ENCODE assay signal across 7 cellular contexts in genomic region chr4:55398966-55399365, GRCh38. TPM values are rescaled to one million over a fixed set of nuclear protein-coding genes. Genes with fewer than 3 reads are reported as not detected.
A peak's percentile ranks its signal among the peaks of the same experiment; 100 is the strongest.
DNase-seq lines count a peak whose midpoint lies in the region; TF ChIP-seq lines count a peak whose summit lies in the region.

No MANE protein-coding gene starts in this region.

- H3K79me2 ChIP-seq in fibroblast of lung (ENCODE audit: control insufficient read depth, insufficient read depth, low read length) = peaks cover 71% of the 10 kb centered on the region
- H3K79me2 ChIP-seq in smooth muscle cell (ENCODE audit: low read depth) = peaks cover 79% of the 10 kb centered on the region

- H3K4me1 ChIP-seq in HEK293 (ENCODE audit: control insufficient read depth, insufficient read depth, low read length) = no peaks in the 10 kb centered on the region
- peaks cover 7% of the 10 kb centered on the region for H3K4me1 ChIP-seq in fibroblast of lung (ENCODE audit: control insufficient read depth, extremely low read depth, insufficient read depth, low read length)
- peaks cover 27% of the 10 kb centered on the region for H3K4me1 ChIP-seq in smooth muscle cell (ENCODE audit: low read depth)

- H3K27ac ChIP-seq in HEK293 (ENCODE audit: extremely low read depth, low read depth, low read length) (no peak overlapping the region), RWPE1 (peak overlapping the region; percentile 59), fibroblast of lung (ENCODE audit: insufficient read depth, low read length) (peak overlapping the region; percentile 96), smooth muscle cell (ENCODE audit: low read depth) (peak overlapping the region; percentile 96)

- H3K4me2 ChIP-seq in fibroblast of lung (ENCODE audit: extremely low read depth, insufficient read depth, low read length) = peak overlapping the region; percentile 77
- peak overlapping the region; percentile 97 for H3K4me2 ChIP-seq in smooth muscle cell

- DNase-seq in RWPE1 (ENCODE audit: low spot score) (no peak), fibroblast of lung (ENCODE audit: low read depth in 2 of 2) (peak in 1 of 2 donors; percentile 46), smooth muscle cell (lab: John Stamatoyannopoulos, UW; ENCODE audit: unreplicated experiment) (no peak), ureter (ENCODE audit: low spot score) (no peak), inferior parietal cortex (ENCODE audit: extremely low spot score) (no peak), glomerular visceral epithelial cell (ENCODE audit: extremely low spot score) (no peak)

- H3F3A ChIP-seq in smooth muscle cell (ENCODE audit: low read depth) = peaks cover 27% of the 10 kb centered on the region

- TF ChIP-seq CTCF in HEK293 (tag by site-specific recombination; IDR thresholded peaks at IDR 0.05) (no peak), RWPE1 (conservative IDR thresholded peaks at IDR 0.05; ENCODE audit: low read depth) (no peak), fibroblast of lung (conservative IDR thresholded peaks at IDR 0.05 in 1 of 2, IDR thresholded peaks at IDR 0.05 in 1 of 2; ENCODE audit: low read depth in 1 of 2, low read length in 2 of 2) (no peak), smooth muscle cell (IDR thresholded peaks at IDR 0.05; ENCODE audit: borderline replicate concordance, insufficient read depth, poor library complexity, severe bottlenecking) (no peak)

- WGBS in smooth muscle cell (ENCODE audit: low lambda C conversion rate) = 42% methylated on average over 3 of the region's 3 CpGs

- H3K4me3 ChIP-seq in HEK293 (ENCODE audit: low read depth, low read length) (peak overlapping the region; percentile 14), fibroblast of lung (replicated peaks in 1 of 4; ENCODE audit: control extremely low read depth in 1 of 4, insufficient read depth in 1 of 4, low read depth in 3 of 4, low read length in 4 of 4) (peak overlapping the region; percentile 60 to 98 (median 90)), smooth muscle cell (peak overlapping the region; percentile 92)

- H3K9ac ChIP-seq in fibroblast of lung (ENCODE audit: insufficient read depth, low read length) = peak overlapping the region; percentile 45
- H3K9ac ChIP-seq in smooth muscle cell (ENCODE audit: low read depth) = peak overlapping the region; percentile 94

- peaks cover 0 to 32% of the 10 kb centered on the region in 2 experiments; a peak in 2 of 3 replicates for H3K36me3 ChIP-seq in HEK293 (ENCODE audit: control insufficient read depth in 2 of 2, insufficient read depth in 1 of 2, low read length in 2 of 2)
- peaks cover 6% of the 10 kb centered on the region for H3K36me3 ChIP-seq in fibroblast of lung (ENCODE audit: control insufficient read depth, insufficient read depth, low read length)
- peaks cover 4% of the 10 kb centered on the region for H3K36me3 ChIP-seq in smooth muscle cell (ENCODE audit: low read depth)

- no peak overlapping the region for H2AFZ ChIP-seq in fibroblast of lung (ENCODE audit: low read length)
- no peak overlapping the region for H2AFZ ChIP-seq in smooth muscle cell (ENCODE audit: low read depth)

- H4K20me1 ChIP-seq in fibroblast of lung (ENCODE audit: control insufficient read depth, extremely low read depth, insufficient read depth, low read length) (peaks cover 2% of the 10 kb centered on the region), smooth muscle cell (ENCODE audit: low read depth) (peaks cover 74% of the 10 kb centered on the region)

- CTCF ChIA-PET in HEK293 (lab: Yijun Ruan, JAX) = no interaction called here
- CTCF ChIA-PET in RWPE1 (lab: Yijun Ruan, JAX) = interaction anchor here (0.6 to 4.1 kb wide), 3 partner anchors 45 to 125 kb away, joined by 3 to 21 read pairs (median 5); partner anchors contain the start of gene SRD5A3

- H3K27me3 ChIP-seq in fibroblast of lung (ENCODE audit: control insufficient read depth, insufficient read depth, low read length) = no peaks in the 10 kb centered on the region
- H3K27me3 ChIP-seq in smooth muscle cell (ENCODE audit: low read depth) = no peaks in the 10 kb centered on the region

- POLR2A ChIA-PET in HEK293 (lab: Yijun Ruan, JAX) = interaction anchor here (0.7 kb wide), 1 partner anchor 800 kb away, joined by 4 read pairs; no protein-coding TSS in a partner anchor
- POLR2A ChIA-PET in RWPE1 (lab: Yijun Ruan, JAX; ENCODE audit: low non-redundant PET) = no interaction called here

- no peaks in the 10 kb centered on the region for H3K9me3 ChIP-seq in HEK293 (ENCODE audit: control insufficient read depth, insufficient read depth, low read depth, low read length)
- no peaks in the 10 kb centered on the region for H3K9me3 ChIP-seq in fibroblast of lung (ENCODE audit: control insufficient read depth, insufficient read depth, low read depth, low read length)
- H3K9me3 ChIP-seq in smooth muscle cell (replicated peaks; ENCODE audit: low read depth) = no peaks in the 10 kb centered on the region

TF ChIP-seq in HEK293, 187 proteins besides CTCF, POLR2A, EP300 and RAD21 (continues in another document):
- TF ChIP-seq BCL11B (tag by site-specific recombination; IDR thresholded peaks at IDR 0.05; ENCODE audit: low read depth) = no peak
- TF ChIP-seq PRDM10 (tag by site-specific recombination; IDR thresholded peaks at IDR 0.05) = no peak
- no peak for TF ChIP-seq ZNF391 (tag by site-specific recombination; IDR thresholded peaks at IDR 0.05; ENCODE audit: borderline replicate concordance, low read depth)
- no peak for TF ChIP-seq ZNF248 (tag by site-specific recombination; IDR thresholded peaks at IDR 0.05)
- TF ChIP-seq ZNF266 (tag by site-specific recombination; IDR thresholded peaks at IDR 0.05; ENCODE audit: low read depth) = no peak
- TF ChIP-seq ZSCAN23 (tag by site-specific recombination; IDR thresholded peaks at IDR 0.05) = no peak
- no peak for TF ChIP-seq GFI1B (tag by site-specific recombination; IDR thresholded peaks at IDR 0.05)
- no peak for TF ChIP-seq ZNF398 (tag by site-specific recombination; IDR thresholded peaks at IDR 0.05)
- TF ChIP-seq SCRT2 (tag by site-specific recombination; IDR thresholded peaks at IDR 0.05) = no peak
- TF ChIP-seq ZNF610 (tag by site-specific recombination; IDR thresholded peaks at IDR 0.05; ENCODE audit: borderline replicate concordance) = no peak
- no peak for TF ChIP-seq ZNF530 (tag by site-specific recombination; IDR thresholded peaks at IDR 0.05; ENCODE audit: low read depth)
- TF ChIP-seq ZSCAN16 (tag by site-specific recombination; IDR thresholded peaks at IDR 0.05) = no peak
- no peak for TF ChIP-seq SP7 (tag by site-specific recombination; IDR thresholded peaks at IDR 0.05)
- no peak for TF ChIP-seq SCRT1 (tag by site-specific recombination; IDR thresholded peaks at IDR 0.05; ENCODE audit: borderline replicate concordance)
- TF ChIP-seq REPIN1 (tag by site-specific recombination; IDR thresholded peaks at IDR 0.05; ENCODE audit: low read depth) = no peak

RNA-seq across cellular contexts. Expression of gene TMEM165, which starts 3.2 kb away (rescaled TPM):
- total RNA-seq in fibroblast of lung = 98.9 and 108 TPM in 2 replicates
- polyA plus RNA-seq in fibroblast of lung = 103 and 183 TPM in 2 replicates
- polyA plus RNA-seq in fibroblast of lung (2012) = 71.1 and 102 TPM in 2 replicates
- 137 and 166 TPM in 2 replicates for polyA minus RNA-seq in fibroblast of lung (ENCODE audit: low replicate concordance)
- 235 and 266 TPM in 2 replicates for total RNA-seq in smooth muscle cell
- polyA plus RNA-seq in smooth muscle cell = 167 and 178 TPM in 2 replicates
- total RNA-seq in ureter = 188 TPM

RNA-seq across cellular contexts. Expression of gene SRD5A3, which starts 52.9 kb away (rescaled TPM):
- 4.6 and 5.0 TPM in 2 replicates for total RNA-seq in fibroblast of lung
- 12.3 and 14.3 TPM in 2 replicates for polyA plus RNA-seq in fibroblast of lung
- polyA plus RNA-seq in fibroblast of lung (2012) = 12.6 and 15.7 TPM in 2 replicates
- 22.0 and 22.2 TPM in 2 replicates for polyA minus RNA-seq in fibroblast of lung (ENCODE audit: low replicate concordance)
- 9.9 and 18.1 TPM in 2 replicates for total RNA-seq in smooth muscle cell
- polyA plus RNA-seq in smooth muscle cell = 33.2 and 37.3 TPM in 2 replicates
- total RNA-seq in ureter = 25.6 TPM

Comparison
In these comparisons a context has a peak if more than half of its experiments do, and no peak if none do; other contexts are left out.
1. H3K4me3 ChIP-seq: peak in every context shown above with its lines; median percentile 92 in smooth muscle cell; 90 in fibroblast of lung; 14 in HEK293.